6 cellular contexts compared by ENCODE assay signal in genomic region chrY:24578488-24578887, GRCh38. TPM values are rescaled to one million over a fixed set of nuclear protein-coding genes. Genes with fewer than 3 reads are reported as not detected.
"Had no signal": no experiment of that assay in that cellular context is flagged by ENCODE, and none has a peak within 500 bp of the region (broad histone marks: within the 10 kb centered on the region; RNA-seq: fewer than 3 reads in every experiment).

No MANE protein-coding gene starts in this region.

RNA-seq across cellular contexts. Expression of gene BPY2B, which starts 39.3 kb away (rescaled TPM):
- total RNA-seq: HepG2, HT-29, HT1080, IMR-90, K562 had no signal
- polyA plus RNA-seq: HepG2, IgD-negative memory B cell, IMR-90, K562 had no signal
